ENCODE assay signal across 12 cellular contexts in the genomic region with DNA sequence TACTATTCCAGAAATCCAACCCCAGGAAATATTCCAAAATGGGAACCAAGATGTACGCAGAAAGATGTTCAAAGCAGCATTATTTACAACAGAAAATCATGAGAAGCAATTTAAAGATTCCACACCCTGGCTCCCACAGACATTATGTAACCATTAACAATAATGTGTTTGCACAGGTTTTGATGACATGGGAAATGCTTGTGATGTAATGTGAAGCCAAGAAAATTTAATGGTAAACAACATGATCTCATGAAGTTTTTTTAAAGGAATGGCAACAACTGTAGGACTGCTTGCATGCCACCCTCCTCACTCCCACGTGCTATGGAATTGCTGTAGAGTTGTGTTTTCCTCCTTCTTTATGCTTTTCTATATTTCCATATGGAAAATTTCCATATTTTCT.
"Had no signal": no experiment of that assay in that cellular context is flagged by ENCODE, and none has a peak within 500 bp of the region (broad histone marks: within the 10 kb centered on the region; RNA-seq: fewer than 3 reads in every experiment).

No MANE protein-coding gene starts in this region.

- H3K4me3 ChIP-seq: esophagus muscularis mucosa, gastrocnemius medialis, neural progenitor cell, ovary, stomach, thyroid gland had no signal

- DNase-seq: activated CD4-positive, alpha-beta T cell treated with anti-CD3 and anti-CD28 coated beads, Interleukin-2, amount 50 U/mL, for 4 hours; activated CD4-positive, CD25-positive, alpha-beta regulatory T cell treated with anti-CD3 and anti-CD28 coated beads, Interleukin-2, amount 50 U/mL, for 72 hours; activated CD8-positive, alpha-beta memory T cell treated with anti-CD3 and anti-CD28 coated beads, Interleukin-2, amount 10 ng/mL, durations not matched to agents 7 days and 5 days; activated effector memory CD4-positive, alpha-beta T cell treated with anti-CD3 and anti-CD28 coated beads, Interleukin-2, amount 50 U/mL, for 16 hours; activated T-cell treated with anti-CD3 and anti-CD28 coated beads, Interleukin-2, amount 50 U/mL, for 24 hours; gastrocnemius medialis; stimulated activated CD4-positive, alpha-beta T cell treated with anti-CD3 and anti-CD28 coated beads, Interleukin-4, amount 100 ng/mL, for 4 hours; stomach; thyroid gland had no signal
